ENCODE assay signal across 18 cellular contexts in genomic region chr2:202090530-202090929, GRCh38. TPM values are rescaled to one million over a fixed set of nuclear protein-coding genes. Genes with fewer than 3 reads are reported as not detected.
DNase-seq lines count a peak whose midpoint lies in the region; ATAC-seq and TF ChIP-seq lines count a peak whose summit lies in the region.
"Had no signal": no experiment of that assay in that cellular context is flagged by ENCODE, and none has a peak within 500 bp of the region (broad histone marks: within the 10 kb centered on the region; RNA-seq: fewer than 3 reads in every experiment).

No MANE protein-coding gene starts in this region.

- no peak overlapping the region for H3K27ac ChIP-seq in heart right ventricle
- H3K27ac ChIP-seq in CD8-positive, alpha-beta T cell (ENCODE audit: low read depth, low read length), result no peak overlapping the region
- H3K27ac ChIP-seq: SJCRH30 had no signal

- no peaks in the 10 kb centered on the region for H3K9me3 Mint-ChIP-seq in CD8-positive, alpha-beta T cell

- intact Hi-C loops in heart right ventricle (cut with DNase I) (loop anchor here in 1 of 10 donors (1.0 kb wide), 1 partner anchor 40 kb away; no protein-coding TSS in a partner anchor), sciatic nerve (cut with DNase I) (no loop called here)
- intact Hi-C loops in CD8-positive, alpha-beta T cell (cut with DNase I, micrococcal nuclease), result no loop called here

- H3K36me3 ChIP-seq in heart right ventricle, result no peaks in the 10 kb centered on the region
- no peaks in the 10 kb centered on the region for H3K36me3 ChIP-seq in CD8-positive, alpha-beta T cell (ENCODE audit: insufficient read depth, low read length)
- H3K36me3 ChIP-seq: SJCRH30 had no signal

- H3K9me3 ChIP-seq in heart right ventricle, result no peaks in the 10 kb centered on the region
- no peaks in the 10 kb centered on the region for H3K9me3 ChIP-seq in CD8-positive, alpha-beta T cell (ENCODE audit: low read length)
- H3K9me3 ChIP-seq: SJCRH30 had no signal

- peak; percentile 33 to 86 (median 60) for ATAC-seq in heart right ventricle
- peak; percentile 48 for ATAC-seq in sciatic nerve
- no peak for ATAC-seq in CD8-positive, alpha-beta T cell
- ATAC-seq: K562 had no signal

- no peak for TF ChIP-seq CTCF in heart right ventricle (IDR thresholded peaks at IDR 0.05)
- no peak for TF ChIP-seq CTCF in CD8-positive, alpha-beta T cell (IDR thresholded peaks at IDR 0.05)

- H3K4me1 Mint-ChIP-seq in CD8-positive, alpha-beta T cell (ENCODE audit: low read depth), result no peaks in the 10 kb centered on the region

- DNase-seq in NCI-H2171 treated with DMSO at 0.1 percent for 48 hours (lab: John Stamatoyannopoulos, UW) (peak; percentile 70), NCI-H2171 (lab: John Stamatoyannopoulos, UW) (no peak), NCI-H446 treated with DMSO at 0.1 percent for 48 hours (lab: John Stamatoyannopoulos, UW) (peak; percentile 83), heart right ventricle (peak; percentile 6 to 19), sciatic nerve (ENCODE audit: low spot score) (no peak), NCI-H2029 treated with DMSO at 0.1 percent for 48 hours (lab: John Stamatoyannopoulos, UW) (no peak), NCI-H226 (no peak)
- no peak for DNase-seq in CD8-positive, alpha-beta T cell
- DNase-seq: 8988T, DMS153, GOT3, MV-4-11, NCI-H1417, NCI-H1930, NCI-H526, RPMI8226, SJCRH30 had no signal

- POLR2A ChIA-PET in CD8-positive, alpha-beta T cell (lab: Charles Lee), result no interaction called here

- no peak overlapping the region for H3K4me3 Mint-ChIP-seq in CD8-positive, alpha-beta T cell

- CTCF ChIA-PET in CD8-positive, alpha-beta T cell (lab: Charles Lee), result no interaction called here

- H3K4me3 ChIP-seq in heart right ventricle, result no peak overlapping the region
- no peak overlapping the region for H3K4me3 ChIP-seq in CD8-positive, alpha-beta T cell (ENCODE audit: low read depth, low read length)
- H3K4me3 ChIP-seq: K562, SJCRH30 had no signal

- H3K27me3 Mint-ChIP-seq in CD8-positive, alpha-beta T cell (ENCODE audit: low read depth), result peaks cover 8% of the 10 kb centered on the region

- 50 to 54% methylated on average over 7 of the region's 7 CpGs for WGBS in heart right ventricle, 2 donors

- H3K36me3 Mint-ChIP-seq in CD8-positive, alpha-beta T cell, result no peaks in the 10 kb centered on the region

- H3K27ac Mint-ChIP-seq in CD8-positive, alpha-beta T cell, result no peak overlapping the region

- H3K27me3 ChIP-seq in heart right ventricle, result no peaks in the 10 kb centered on the region
- H3K27me3 ChIP-seq in CD8-positive, alpha-beta T cell (ENCODE audit: insufficient read depth, low read length), result no peaks in the 10 kb centered on the region
- H3K27me3 ChIP-seq: SJCRH30 had no signal

- H3K4me1 ChIP-seq in heart right ventricle, result peaks cover 0 to 21% (median 8%) of the 10 kb centered on the region in 9 donors
- no peaks in the 10 kb centered on the region for H3K4me1 ChIP-seq in CD8-positive, alpha-beta T cell (ENCODE audit: insufficient read depth, low read length)
- H3K4me1 ChIP-seq: SJCRH30 had no signal

RNA-seq across cellular contexts. Expression of gene KIAA2012, which starts 17.5 kb away (rescaled TPM):
- total RNA-seq in heart right ventricle (not detected), sciatic nerve (not detected)
- polyA plus RNA-seq in heart right ventricle, result not detected
- total RNA-seq in CD8-positive, alpha-beta T cell, result not detected
- total RNA-seq: K562 had no signal
- polyA plus RNA-seq: K562 had no signal

RNA-seq across cellular contexts. Expression of gene FZD7, which starts 56.9 kb away (rescaled TPM):
- 10 to 100 TPM in 9 of 10 donors, 1 to 10 TPM in 1; 9.4 to 51.1 (median 32.3) TPM for total RNA-seq in heart right ventricle
- 1 to 10 TPM; 2.3 to 6.6 TPM for polyA plus RNA-seq in heart right ventricle
- total RNA-seq in sciatic nerve, result 13.0 TPM
- total RNA-seq in CD8-positive, alpha-beta T cell, result under 1 TPM; 0.73 to 0.97 TPM

Comparison
In these comparisons a context has a peak if more than half of its experiments do, and no peak if none do; other contexts are left out.
1. DNase-seq: peak in NCI-H2171 treated with DMSO at 0.1 percent for 48 hours (single experiment), NCI-H446 treated with DMSO at 0.1 percent for 48 hours (single experiment) and heart right ventricle (2 of 2); none in NCI-H2171 (single experiment), sciatic nerve (single experiment), CD8-positive, alpha-beta T cell (0 of 7), NCI-H2029 treated with DMSO at 0.1 percent for 48 hours (single experiment) and NCI-H226 (single experiment).